ENCODE assay signal across 17 cellular contexts in the genomic region with DNA sequence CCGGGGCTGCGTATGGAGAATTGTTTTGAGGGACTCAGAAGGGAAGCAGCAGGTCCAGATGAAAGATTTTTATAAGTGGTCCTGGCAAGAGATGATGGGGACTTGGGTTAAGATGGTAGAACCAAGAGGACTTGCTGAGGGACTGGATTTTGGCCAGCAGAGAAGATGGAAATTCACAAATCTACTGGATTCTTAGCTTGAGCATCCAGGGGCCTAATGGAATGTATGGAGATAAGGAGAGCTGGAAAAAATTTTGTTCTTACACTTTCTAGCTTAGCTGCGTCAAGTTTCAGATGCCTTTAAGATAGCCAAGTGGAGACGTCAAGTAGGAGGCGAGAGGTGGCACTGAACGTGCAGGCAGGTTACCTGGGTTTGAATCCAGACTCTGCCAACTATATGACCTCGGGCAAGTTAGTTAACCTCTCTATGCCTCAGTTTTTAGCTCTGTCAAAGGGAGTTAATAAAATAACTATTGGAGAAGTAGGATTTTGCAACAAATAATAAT. TPM values are rescaled to one million over a fixed set of nuclear protein-coding genes. Genes with fewer than 3 reads are reported as not detected.
DNase-seq lines count a peak whose midpoint lies in the region; ATAC-seq and TF ChIP-seq lines count a peak whose summit lies in the region.
"Had no signal": no experiment of that assay in that cellular context is flagged by ENCODE, and none has a peak within 500 bp of the region (broad histone marks: within the 10 kb centered on the region; RNA-seq: fewer than 3 reads in every experiment).

No MANE protein-coding gene starts in this region.

- in situ Hi-C loops in gastrocnemius medialis (cut with MboI; ENCODE audit: low sequenced_read_pairs in 4 of 4) = no loop called here

- intact Hi-C loops in Right ventricle myocardium superior (cut with DNase I) (no loop called here), gastrocnemius medialis (cut with DNase I; ENCODE audit: low total_unique reads) (no loop called here)

- TF ChIP-seq CTCF in right atrium auricular region (IDR thresholded peaks at IDR 0.05) = no peak
- TF ChIP-seq CTCF in fibroblast of pulmonary artery (IDR thresholded peaks at IDR 0.05; ENCODE audit: low read length, missing control alignments) = no peak
- TF ChIP-seq CTCF in gastrocnemius medialis (IDR thresholded peaks at IDR 0.05 in 4 of 5, conservative IDR thresholded peaks at IDR 0.05 in 1 of 5) = no peak

- H3K9me3 ChIP-seq in right atrium auricular region (no peaks in the 10 kb centered on the region), gastrocnemius medialis (no peaks in the 10 kb centered on the region)
- H3K9me3 ChIP-seq: A549, BE2C had no signal

- H3K4me1 ChIP-seq in right atrium auricular region (peaks cover 0 to 34% of the 10 kb centered on the region in 2 donors), gastrocnemius medialis (peaks cover 15 to 21% of the 10 kb centered on the region in 2 donors)
- H3K4me1 ChIP-seq: A549, BE2C had no signal

- ATAC-seq in Right ventricle myocardium superior (ENCODE audit: poor library complexity) (no peak), gastrocnemius medialis (no peak), GM21360 (IDR thresholded peaks at IDR 0.05; ENCODE audit: unreplicated experiment) (no peak)
- ATAC-seq: A549; CD8-positive, alpha-beta T cell; GM23338 had no signal

- H3K4me3 ChIP-seq in right atrium auricular region (no peak overlapping the region), fibroblast of pulmonary artery (replicated peaks; ENCODE audit: low read depth, low read length) (no peak overlapping the region), gastrocnemius medialis (no peak overlapping the region)
- H3K4me3 ChIP-seq: A549, GM23338 had no signal

- no peaks in the 10 kb centered on the region for H3K27me3 ChIP-seq in right atrium auricular region
- H3K27me3 ChIP-seq in gastrocnemius medialis = peaks cover 15 to 27% (median 16%) of the 10 kb centered on the region in 3 donors

- no peak for TF ChIP-seq POLR2A in gastrocnemius medialis (IDR thresholded peaks at IDR 0.05)

- DNase-seq in right atrium auricular region (ENCODE audit: low spot score) (no peak), Right ventricle myocardium superior (no peak), fibroblast of pulmonary artery (ENCODE audit: low read depth) (peak; percentile 46), gastrocnemius medialis (no peak), NCI-H1930 (lab: John Stamatoyannopoulos, UW) (no peak), NCI-H1417 treated with DMSO at 0.1 percent for 48 hours (lab: John Stamatoyannopoulos, UW) (no peak)
- DNase-seq: BE2C; CD8-positive, alpha-beta T cell; COR-L47; DND-41; GDM1; H7 had no signal

- H3K36me3 ChIP-seq in right atrium auricular region (no peaks in the 10 kb centered on the region), gastrocnemius medialis (no peaks in the 10 kb centered on the region)
- H3K36me3 ChIP-seq: BE2C had no signal

- H3K27ac ChIP-seq in right atrium auricular region = peak overlapping the region; percentile 36 to 44
- peak overlapping the region; percentile 47 to 71 (median 66) for H3K27ac ChIP-seq in gastrocnemius medialis
- H3K27ac ChIP-seq: A549, C4-2B, HL-60 had no signal

RNA-seq across cellular contexts. Expression of a gene that starts 3.4 kb away (rescaled TPM):
- total RNA-seq in right atrium auricular region (10 to 100 TPM; 31.4 to 33.9 TPM), Right ventricle myocardium superior (30.2 TPM), gastrocnemius medialis (10 to 100 TPM in 2 of 4 donors, 1 to 10 TPM in 2; 7.9 to 19.2 (median 11.1) TPM)
- total RNA-seq: CD8-positive, alpha-beta T cell had no signal

RNA-seq across cellular contexts. Expression of a gene that starts 39.1 kb away (rescaled TPM):
- total RNA-seq in right atrium auricular region (10 to 100 TPM; 50.2 to 71.3 TPM), Right ventricle myocardium superior (74.3 TPM), gastrocnemius medialis (100 to 1,000 TPM in 2 of 4 donors, 10 to 100 TPM in 2; 42.6 to 143 (median 98.2) TPM)

RNA-seq across cellular contexts. Expression of a gene that starts 50.3 kb away (rescaled TPM):
- 10 to 100 TPM; 10.0 to 13.9 TPM for total RNA-seq in right atrium auricular region
- 22.9 TPM for total RNA-seq in Right ventricle myocardium superior
- total RNA-seq in gastrocnemius medialis = 10 to 100 TPM in 1 of 4 donors, 1 to 10 TPM in 3; 5.6 to 12.4 (median 8.8) TPM

RNA-seq across cellular contexts. Expression of a gene that starts 50.4 kb away (rescaled TPM):
- 10 to 100 TPM; 25.0 to 32.1 TPM for total RNA-seq in right atrium auricular region
- 33.2 TPM for total RNA-seq in Right ventricle myocardium superior
- 10 to 100 TPM in 3 of 4 donors, 1 to 10 TPM in 1; 9.4 to 21.7 (median 19.4) TPM for total RNA-seq in gastrocnemius medialis
